ENCODE assay signal across 9 cellular contexts in genomic region chr6:41366150-41366549, GRCh38. TPM values are rescaled to one million over a fixed set of nuclear protein-coding genes. Genes with fewer than 3 reads are reported as not detected.
"Had no signal": no experiment of that assay in that cellular context is flagged by ENCODE, and none has a peak within 500 bp of the region (broad histone marks: within the 10 kb centered on the region; RNA-seq: fewer than 3 reads in every experiment).

No MANE protein-coding gene starts in this region.

- DNase-seq: GDM1, GF-D8 had no signal

- FAIRE-seq: G401.6, GM12878, GM12891, GM12892, GM18507, GM19239 had no signal

- H3K4me3 ChIP-seq: GM12878 had no signal

RNA-seq across cellular contexts. Expression of gene NCR2, which starts 30.7 kb away (rescaled TPM):
- total RNA-seq: G401, GM12878 had no signal
